In genomic region chr7:101595766-101596537, GRCh38 we compare ENCODE assay signal across 1 cellular context.
TF ChIP-seq lines count a peak whose summit lies in the region.

No MANE protein-coding gene starts in this region.

TF ChIP-seq in HepG2, 621 proteins besides CTCF, POLR2A, EP300 and RAD21:
- TF ChIP-seq ZNF691 (CRISPR knock-in tag; IDR thresholded peaks at IDR 0.05; ENCODE audit: borderline replicate concordance, low read depth), result no peak
- peak; percentile 75 for TF ChIP-seq ZNF331 (CRISPR knock-in tag; IDR thresholded peaks at IDR 0.05)
- no peak for TF ChIP-seq POGZ (CRISPR knock-in tag; IDR thresholded peaks at IDR 0.05)
